Comparison of ENCODE assay signal across 11 cellular contexts in genomic region chr1:154847891-154848290, GRCh38. TPM values are rescaled to one million over a fixed set of nuclear protein-coding genes. Genes with fewer than 3 reads are reported as not detected.
DNase-seq lines count a peak whose midpoint lies in the region; ATAC-seq and TF ChIP-seq lines count a peak whose summit lies in the region.
"Had no signal": no experiment of that assay in that cellular context is flagged by ENCODE, and none has a peak within 500 bp of the region (broad histone marks: within the 10 kb centered on the region; RNA-seq: fewer than 3 reads in every experiment).

No MANE protein-coding gene starts in this region.

- DNase-seq in Ammon's horn (ENCODE audit: low spot score), result peak; percentile 87
- DNase-seq in NCI-H1105 (lab: John Stamatoyannopoulos, UW), result peak; percentile 92
- no peak for DNase-seq in SW480 (ENCODE audit: low spot score)
- DNase-seq in CD4-positive, alpha-beta T cell, result no peak
- DNase-seq: AML-193, KG1, mammary epithelial cell had no signal

- CTCF ChIA-PET in CD4-positive, alpha-beta T cell (lab: Charles Lee), result no interaction called here

- H3K27me3 ChIP-seq in muscle layer of duodenum (ENCODE audit: low read depth, low read length), result no peaks in the 10 kb centered on the region
- no peaks in the 10 kb centered on the region for H3K27me3 ChIP-seq in CD4-positive, alpha-beta T cell (ENCODE audit: control insufficient read depth, insufficient read depth, low read length)

- no peak overlapping the region for H3K4me3 Mint-ChIP-seq in CD4-positive, alpha-beta T cell

- TF ChIP-seq CTCF in CD4-positive, alpha-beta T cell (IDR thresholded peaks at IDR 0.05), result no peak

- intact Hi-C loops in CD4-positive, alpha-beta T cell (cut with DNase I, micrococcal nuclease), result no loop called here

- H3K9me3 Mint-ChIP-seq in CD4-positive, alpha-beta T cell, result no peaks in the 10 kb centered on the region

- no peak overlapping the region for H3K27ac Mint-ChIP-seq in CD4-positive, alpha-beta T cell

- ATAC-seq in SK-N-SH treated with all-trans-retinoic acid at 6 μM for 48 hours, result peak; percentile 74
- ATAC-seq in CD4-positive, alpha-beta T cell (ENCODE audit: poor library complexity), result no peak
- no peak for ATAC-seq in HG03280 (IDR thresholded peaks at IDR 0.05; ENCODE audit: unreplicated experiment)
- ATAC-seq in GM19351 (IDR thresholded peaks at IDR 0.05; ENCODE audit: unreplicated experiment), result no peak

- no peaks in the 10 kb centered on the region for H3K27me3 Mint-ChIP-seq in CD4-positive, alpha-beta T cell

- no peaks in the 10 kb centered on the region for H3K36me3 ChIP-seq in muscle layer of duodenum (ENCODE audit: control insufficient read depth in 1 of 2, insufficient read depth in 2 of 2, low read length in 2 of 2)

- H3K9me3 ChIP-seq in muscle layer of duodenum (ENCODE audit: control insufficient read depth in 1 of 2, low read length in 2 of 2), result no peaks in the 10 kb centered on the region
- H3K9me3 ChIP-seq in CD4-positive, alpha-beta T cell (ENCODE audit: control insufficient read depth, low read length), result no peaks in the 10 kb centered on the region

- POLR2A ChIA-PET in CD4-positive, alpha-beta T cell (lab: Charles Lee), result no interaction called here

- no peaks in the 10 kb centered on the region for H3K4me1 Mint-ChIP-seq in CD4-positive, alpha-beta T cell (ENCODE audit: low read depth)

- peaks cover 6 to 45% of the 10 kb centered on the region in 2 donors for H3K4me1 ChIP-seq in muscle layer of duodenum (ENCODE audit: control insufficient read depth in 1 of 2, insufficient read depth in 2 of 2, low read length in 2 of 2)

- H3K27ac ChIP-seq in muscle layer of duodenum (ENCODE audit: low read length), result peak overlapping the region; percentile 1
- H3K27ac ChIP-seq in CD4-positive, alpha-beta T cell (ENCODE audit: low read depth, low read length), result no peak overlapping the region

- no peak overlapping the region for H3K4me3 ChIP-seq in muscle layer of duodenum (ENCODE audit: low read depth in 1 of 2, low read length in 2 of 2)

- H3K36me3 Mint-ChIP-seq in CD4-positive, alpha-beta T cell (ENCODE audit: low read depth), result no peaks in the 10 kb centered on the region

TF ChIP-seq in SK-N-SH treated with all-trans-retinoic acid at 6 μM for 48 hours, 23 proteins besides CTCF, POLR2A, EP300 and RAD21:
- TF ChIP-seq TCF4 (CRISPR knock-in tag; IDR thresholded peaks at IDR 0.05; ENCODE audit: borderline replicate concordance) (peak; percentile 68; the same call in 1 of the 2 replicates), ZNF70 (CRISPR knock-in tag; IDR thresholded peaks at IDR 0.05) (no peak)

RNA-seq across cellular contexts. Expression of gene KCNN3, which starts 22.2 kb away (rescaled TPM):
- total RNA-seq in CD4-positive, alpha-beta T cell, result not detected
- total RNA-seq: mammary epithelial cell had no signal

Comparison
In these comparisons a context has a peak if more than half of its experiments do, and no peak if none do; other contexts are left out.
1. DNase-seq: peak in Ammon's horn (single experiment) and NCI-H1105 (single experiment); none in SW480 (single experiment) and CD4-positive, alpha-beta T cell (0 of 10).